Comparison of ENCODE assay signal across 13 cellular contexts in genomic region chr22:22196018-22196533, GRCh38. TPM values are rescaled to one million over a fixed set of nuclear protein-coding genes. Genes with fewer than 3 reads are reported as not detected.
A peak's percentile ranks its signal among the peaks of the same experiment; 100 is the strongest.
DNase-seq lines count a peak whose midpoint lies in the region; ATAC-seq, FAIRE-seq and TF ChIP-seq lines count a peak whose summit lies in the region.
"Had no signal": no experiment of that assay in that cellular context is flagged by ENCODE, and none has a peak within 500 bp of the region (broad histone marks: within the 10 kb centered on the region; RNA-seq: fewer than 3 reads in every experiment).

No MANE protein-coding gene starts in this region.

- DNase-seq in neuronal stem cell (ENCODE audit: low spot score) = no peak
- no peak for DNase-seq in suprapubic skin (ENCODE audit: low spot score in 2 of 2)
- no peak for DNase-seq in stimulated activated CD4-positive, alpha-beta T cell treated with anti-CD3 and anti-CD28 coated beads, Interleukin-2, amount 100 ng/mL, for 24 hours
- no peak for DNase-seq in aorta
- DNase-seq in urothelium cell line (ENCODE audit: low spot score) = no peak

- no peak overlapping the region for H2BK12ac ChIP-seq in neuronal stem cell (ENCODE audit: low read length)

- no peak for TF ChIP-seq CTCF in suprapubic skin (IDR thresholded peaks at IDR 0.05)

- no peaks in the 10 kb centered on the region for H3K79me1 ChIP-seq in neuronal stem cell (ENCODE audit: low read depth, low read length)

- H3K36me3 ChIP-seq in neuronal stem cell (replicated peaks in 1 of 2; ENCODE audit: control insufficient read depth in 2 of 2, insufficient read depth in 2 of 2, low read length in 2 of 2) = no peaks in the 10 kb centered on the region
- no peaks in the 10 kb centered on the region for H3K36me3 ChIP-seq in suprapubic skin
- no peaks in the 10 kb centered on the region for H3K36me3 ChIP-seq in aorta (ENCODE audit: control insufficient read depth in 1 of 2, insufficient read depth in 2 of 2, low read length in 1 of 2)
- H3K36me3 ChIP-seq: SJSA1 had no signal

- no peak overlapping the region for H2BK5ac ChIP-seq in neuronal stem cell (ENCODE audit: low read length)

- H3K18ac ChIP-seq in neuronal stem cell (ENCODE audit: low read length) = no peak overlapping the region

- no peak for TF ChIP-seq EP300 in suprapubic skin (IDR thresholded peaks at IDR 0.05)

- no peak overlapping the region for H3K27ac ChIP-seq in neuronal stem cell (replicated peaks; ENCODE audit: low read length)
- no peak overlapping the region for H3K27ac ChIP-seq in suprapubic skin
- no peak overlapping the region for H3K27ac ChIP-seq in aorta (ENCODE audit: low read depth in 1 of 2, low read length in 2 of 2)
- H3K27ac ChIP-seq: GM23248, SJSA1 had no signal

- peaks cover 4 to 45% (median 27%) of the 10 kb centered on the region in 3 experiments for H3K27me3 ChIP-seq in neuronal stem cell (ENCODE audit: control insufficient read depth in 3 of 3, insufficient read depth in 3 of 3, low read depth in 1 of 3, low read length in 3 of 3)
- peaks cover 36% of the 10 kb centered on the region for H3K27me3 ChIP-seq in suprapubic skin
- no peaks in the 10 kb centered on the region for H3K27me3 ChIP-seq in aorta (ENCODE audit: control insufficient read depth in 1 of 2, insufficient read depth in 2 of 2, low read length in 1 of 2)

- no peak overlapping the region for H2BK15ac ChIP-seq in neuronal stem cell (ENCODE audit: low read length)

- H3K9me3 ChIP-seq in neuronal stem cell (replicated peaks in 1 of 2; ENCODE audit: control insufficient read depth in 2 of 2, insufficient read depth in 1 of 2, low read depth in 1 of 2, low read length in 2 of 2) = no peaks in the 10 kb centered on the region
- no peaks in the 10 kb centered on the region for H3K9me3 ChIP-seq in suprapubic skin
- H3K9me3 ChIP-seq in aorta (ENCODE audit: control insufficient read depth, low read length) = no peaks in the 10 kb centered on the region
- H3K9me3 ChIP-seq: SJSA1 had no signal

- H3K4me2 ChIP-seq in neuronal stem cell (ENCODE audit: insufficient read depth, low read length, poor library complexity, severe bottlenecking) = no peak overlapping the region

- peak overlapping the region; percentile 5 for H3K23ac ChIP-seq in neuronal stem cell (ENCODE audit: low read depth, low read length, poor library complexity)

- no peak overlapping the region for H3K4ac ChIP-seq in neuronal stem cell (ENCODE audit: low read length)

- no peak for TF ChIP-seq POLR2A in suprapubic skin (IDR thresholded peaks at IDR 0.05)

- WGBS in neuronal stem cell (ENCODE audit: extremely low coverage in 2 of 2, insufficient read length in 2 of 2, insufficient replicate concordance in 1 of 2), 2 donors = no CpG with 5 or more reads among the region's 11 CpGs
- 73% methylated on average over 10 of the region's 11 CpGs for WGBS in suprapubic skin
- 68 to 78% methylated on average over 11 of the region's 11 CpGs for WGBS in aorta, 2 donors

- H2AFZ ChIP-seq in neuronal stem cell (ENCODE audit: low read length) = no peak overlapping the region
- H2AFZ ChIP-seq: GM23248 had no signal

- no peak overlapping the region for H2BK120ac ChIP-seq in neuronal stem cell (ENCODE audit: low read depth, low read length)

- intact Hi-C loops in aorta (cut with DNase I) = no loop called here

- H3K14ac ChIP-seq in neuronal stem cell (ENCODE audit: low read length) = no peak overlapping the region

- H3K4me1 ChIP-seq in neuronal stem cell (ENCODE audit: control insufficient read depth in 2 of 2, insufficient read depth in 1 of 2, low read depth in 1 of 2, low read length in 2 of 2) = peaks cover 0 to 4% of the 10 kb centered on the region in 2 donors
- H3K4me1 ChIP-seq in suprapubic skin = no peaks in the 10 kb centered on the region
- no peaks in the 10 kb centered on the region for H3K4me1 ChIP-seq in aorta (ENCODE audit: control insufficient read depth in 1 of 2, insufficient read depth in 2 of 2, low read length in 2 of 2)
- H3K4me1 ChIP-seq: SJSA1 had no signal

- no peak overlapping the region for H3K4me3 ChIP-seq in neuronal stem cell (ENCODE audit: low read length in 2 of 2)
- H3K4me3 ChIP-seq in suprapubic skin = no peak overlapping the region
- H3K4me3 ChIP-seq in aorta (ENCODE audit: low read length in 2 of 2) = no peak overlapping the region
- H3K4me3 ChIP-seq: GM23248, SJSA1 had no signal

- no peak overlapping the region for H4K8ac ChIP-seq in neuronal stem cell (ENCODE audit: low read depth, low read length)

- no peak overlapping the region for H3K9ac ChIP-seq in neuronal stem cell (ENCODE audit: low read depth, low read length, poor library complexity)
- H3K9ac ChIP-seq: GM23248 had no signal

- no peak overlapping the region for H2AK5ac ChIP-seq in neuronal stem cell (ENCODE audit: low read depth, low read length)

- ATAC-seq in GM19023 (IDR thresholded peaks at IDR 0.05; ENCODE audit: unreplicated experiment) (peak; percentile 43), GM21737 (IDR thresholded peaks at IDR 0.05; ENCODE audit: unreplicated experiment) (peak; percentile 57), HG03354 (IDR thresholded peaks at IDR 0.05; ENCODE audit: poor library complexity, severe bottlenecking, unreplicated experiment) (peak; percentile 56), aorta (ENCODE audit: low FRiP score) (no peak)

- no peak for FAIRE-seq in urothelium cell line (lab: Jason Lieb, UNC)

- H4K91ac ChIP-seq in neuronal stem cell (ENCODE audit: low read depth, low read length, poor library complexity) = no peak overlapping the region

RNA-seq across cellular contexts. Expression of gene VPREB1, which starts 48.5 kb away (rescaled TPM):
- polyA plus RNA-seq in neuronal stem cell (2013, experiment 1 of 2) = not detected
- not detected for polyA plus RNA-seq in neuronal stem cell (2013, experiment 2 of 2)
- not detected for total RNA-seq in suprapubic skin
- total RNA-seq in aorta = not detected
- polyA plus RNA-seq in aorta = not detected
- total RNA-seq: GM23248, IMR-90, mesothelial cell of epicardium, right cardiac atrium, SJSA1 had no signal
- polyA plus RNA-seq: GM23248, IMR-90, right cardiac atrium had no signal
